Comparison of ENCODE assay signal across 18 cellular contexts in the genomic region with DNA sequence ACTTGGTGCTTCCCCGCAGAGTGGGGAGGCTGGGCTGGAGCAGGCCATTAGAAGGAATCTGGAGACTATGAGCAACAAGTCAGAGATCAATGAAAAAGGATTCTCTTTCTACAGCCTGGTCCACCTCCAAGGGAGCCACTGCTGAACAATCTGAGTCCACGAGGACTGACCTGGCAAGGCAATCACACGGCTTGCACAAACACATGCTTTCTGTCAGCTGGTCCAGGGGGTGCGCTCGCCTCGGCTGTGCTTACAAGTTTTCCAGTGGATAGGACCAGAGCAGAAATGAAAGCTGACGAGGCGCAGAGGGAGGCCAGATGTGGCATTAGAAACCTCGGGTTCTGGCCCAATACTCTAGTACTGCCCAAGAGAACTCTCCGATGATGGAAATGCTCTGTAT. TPM values are rescaled to one million over a fixed set of nuclear protein-coding genes. Genes with fewer than 3 reads are reported as not detected.
A peak's percentile ranks its signal among the peaks of the same experiment; 100 is the strongest.
DNase-seq lines count a peak whose midpoint lies in the region; ATAC-seq and TF ChIP-seq lines count a peak whose summit lies in the region.
"Had no signal": no experiment of that assay in that cellular context is flagged by ENCODE, and none has a peak within 500 bp of the region (broad histone marks: within the 10 kb centered on the region; RNA-seq: fewer than 3 reads in every experiment).

No MANE protein-coding gene starts in this region.

- H3K9me3 ChIP-seq in body of pancreas (no peaks in the 10 kb centered on the region), thyroid gland (no peaks in the 10 kb centered on the region), MG63 (no peaks in the 10 kb centered on the region)

- no peaks in the 10 kb centered on the region for H3K27me3 ChIP-seq in body of pancreas
- no peaks in the 10 kb centered on the region for H3K27me3 ChIP-seq in thyroid gland
- no peaks in the 10 kb centered on the region for H3K27me3 ChIP-seq in MG63

- ATAC-seq in left cardiac atrium (no peak), body of pancreas (no peak), GM18870 (IDR thresholded peaks at IDR 0.05; ENCODE audit: unreplicated experiment) (no peak)
- ATAC-seq: Right ventricle myocardium inferior had no signal

- WGBS in body of pancreas, 2 donors: 53 to 86% methylated on average over 5 to 10 of the region's 10 CpGs
- WGBS in thyroid gland, 2 donors: 69 to 72% methylated on average over 10 of the region's 10 CpGs

- TF ChIP-seq CTCF in body of pancreas (IDR thresholded peaks at IDR 0.05) (no peak), thyroid gland (IDR thresholded peaks at IDR 0.05) (no peak)

- no peak overlapping the region for H3K4me3 ChIP-seq in body of pancreas
- H3K4me3 ChIP-seq in thyroid gland (replicated peaks in 1 of 3): no peak overlapping the region
- H3K4me3 ChIP-seq in MG63: no peak overlapping the region

- H3K36me3 ChIP-seq in body of pancreas (replicated peaks in 1 of 2; ENCODE audit: insufficient read depth in 1 of 2, low read depth in 2 of 2) (no peaks in the 10 kb centered on the region), thyroid gland (no peaks in the 10 kb centered on the region), MG63 (no peaks in the 10 kb centered on the region)

- peak; percentile 0 for DNase-seq in left cardiac atrium
- no peak for DNase-seq in cardiac septum (ENCODE audit: low spot score)
- DNase-seq in body of pancreas: peak in 1 of 4 donors; percentile 59
- DNase-seq in mucosa of gallbladder (ENCODE audit: low spot score): peak; percentile 75
- peak; percentile 49 to 69 for DNase-seq in thyroid gland
- no peak for DNase-seq in MG63
- no peak for DNase-seq in HT-29 (ENCODE audit: low spot score)
- DNase-seq: CD4-positive, alpha-beta memory T cell; DMS53; EL; HCEC 1CT; NCI-H1105; NCI-H1694; NCI-H748 treated with DMSO at 0.1 percent for 48 hours; NK-92 treated with Interleukin-12 subunit alpha and Interleukin-12 subunit beta, amount 100 ng/mL, for 24 hours had no signal

- H3K27ac ChIP-seq in body of pancreas (peak overlapping the region in 3 of 4 donors; percentile 65 to 86 (median 84)), thyroid gland (peak overlapping the region; percentile 38 to 77 (median 75))

- intact Hi-C loops in left cardiac atrium (cut with DNase I) (no loop called here), cardiac septum (cut with DNase I) (no loop called here), body of pancreas (cut with DNase I) (no loop called here), thyroid gland (cut with DNase I) (loop anchor here (10.0 kb wide), 1 partner anchor 1374 kb away; the partner anchor contains the start of gene LRFN2)

- H3K4me1 ChIP-seq in body of pancreas (peaks cover 100% of the 10 kb centered on the region), thyroid gland (peaks cover 75 to 92% of the 10 kb centered on the region in 2 donors)

- no peak for TF ChIP-seq POLR2A in body of pancreas (IDR thresholded peaks at IDR 0.05)
- TF ChIP-seq POLR2A in thyroid gland (IDR thresholded peaks at IDR 0.05): no peak

RNA-seq across cellular contexts. Expression of gene KCNK5, which starts 18.1 kb away (rescaled TPM):
- 1 to 10 TPM in 1 of 2 donors, under 1 TPM in 1; 0.76 to 1.2 TPM for total RNA-seq in left cardiac atrium
- total RNA-seq in cardiac septum: 0.19 TPM
- 10 to 100 TPM; 16.9 to 31.0 TPM for total RNA-seq in body of pancreas
- total RNA-seq in mucosa of gallbladder: 242 TPM
- total RNA-seq in thyroid gland: 10 to 100 TPM in 3 of 4 donors, 1 to 10 TPM in 1; 9.2 to 14.3 (median 13.0) TPM
- 2.4 and 2.8 TPM in 2 replicates for total RNA-seq in MG63 (2014; rRNA removed; shearing (Covaris generic); ENCODE audit: low replicate concordance)
- total RNA-seq in HT-29 (2014; rRNA removed; shearing (Covaris generic)): 31.8 and 35.3 TPM in 2 replicates
- total RNA-seq: A172 had no signal

Comparison
In these comparisons a context has a peak if more than half of its experiments do, and no peak if none do; other contexts are left out.
1. DNase-seq: peak in left cardiac atrium (single experiment), mucosa of gallbladder (single experiment) and thyroid gland (2 of 2); none in cardiac septum (single experiment), MG63 (single experiment) and HT-29 (single experiment).